10 cellular contexts compared by ENCODE assay signal in the genomic region with DNA sequence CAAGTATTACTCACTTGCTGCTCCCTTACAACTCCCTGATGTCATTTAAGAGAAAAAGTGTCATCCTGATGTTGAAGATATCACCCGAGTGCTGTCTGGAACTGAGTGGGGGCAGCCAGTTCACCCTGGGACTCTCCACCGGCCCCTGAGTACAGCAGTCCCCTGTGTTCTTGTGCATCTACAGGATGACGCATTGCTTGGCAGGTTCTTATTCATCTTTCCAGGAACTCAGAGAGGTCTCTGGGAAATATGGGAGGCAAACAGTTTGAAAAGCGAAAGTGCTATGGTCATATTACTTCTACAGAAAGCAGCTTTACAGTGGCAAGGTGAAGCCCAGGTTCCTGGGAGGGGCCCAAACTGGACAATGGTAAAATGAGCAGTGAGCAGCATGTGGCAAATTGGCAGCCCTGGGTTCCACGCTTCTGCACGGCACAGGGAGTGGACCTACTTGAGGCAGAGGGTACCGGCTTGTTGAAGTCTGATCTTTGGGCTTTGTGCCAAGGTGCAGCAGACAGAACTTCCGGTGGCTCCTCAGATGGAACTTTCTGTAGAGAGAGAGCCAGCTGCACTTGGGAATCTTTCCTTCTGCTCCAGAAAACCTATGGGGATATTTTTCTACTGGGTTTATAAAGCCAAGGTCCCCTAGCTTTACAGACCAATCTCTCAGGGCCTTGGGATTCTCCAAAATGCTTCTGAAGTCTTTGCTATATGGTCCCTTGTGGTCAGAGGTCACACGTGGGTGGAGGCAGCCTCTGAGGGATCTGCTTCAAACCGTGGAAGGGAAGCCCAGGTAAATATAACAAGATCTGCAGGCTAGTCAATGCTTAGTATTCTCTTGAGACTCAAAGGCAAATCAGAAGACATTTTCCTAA.
A peak's percentile ranks its signal among the peaks of the same experiment; 100 is the strongest.
DNase-seq lines count a peak whose midpoint lies in the region; ATAC-seq lines count a peak whose summit lies in the region.
"Had no signal": no experiment of that assay in that cellular context is flagged by ENCODE, and none has a peak within 500 bp of the region (broad histone marks: within the 10 kb centered on the region; RNA-seq: fewer than 3 reads in every experiment).

No MANE protein-coding gene starts in this region.

- peak; percentile 97 for ATAC-seq in stimulated activated naive CD8-positive, alpha-beta T cell treated with anti-CD3 and anti-CD28 coated beads, Interleukin-15, Interleukin-2, amounts not matched to agents 100 U/mL and 50 U/mL, for 24 hours
- ATAC-seq in HG03196 (IDR thresholded peaks at IDR 0.05; ENCODE audit: unreplicated experiment) = no peak
- ATAC-seq: SK-N-SH treated with all-trans-retinoic acid at 6 μM for 48 hours had no signal

- DNase-seq in NCI-H510A treated with DMSO at 0.1 percent for 48 hours (lab: John Stamatoyannopoulos, UW) (peak; percentile 7), NCI-H510A (lab: John Stamatoyannopoulos, UW) (no peak), myocyte (ENCODE audit: low read depth) (peak; percentile 17), NCI-H1092 treated with DMSO at 0.1 percent for 48 hours (lab: John Stamatoyannopoulos, UW) (no peak), HT-29 (ENCODE audit: low spot score) (no peak)
- DNase-seq in activated T-cell treated with anti-CD3 and anti-CD28 coated beads, Interleukin-2, amount 50 U/mL, for 48 hours = peak; percentile 83 to 87
- DNase-seq in stimulated activated naive CD8-positive, alpha-beta T cell treated with anti-CD3 and anti-CD28 coated beads, Interleukin-15, Interleukin-2, amounts not matched to agents 100 U/mL and 50 U/mL, for 24 hours = peak; percentile 82
- DNase-seq: naive B cell had no signal

Comparison
In these comparisons a context has a peak if more than half of its experiments do, and no peak if none do; other contexts are left out.
1. DNase-seq: peak in NCI-H510A treated with DMSO at 0.1 percent for 48 hours (single experiment), activated T-cell treated with anti-CD3 and anti-CD28 coated beads, Interleukin-2, amount 50 U/mL, for 48 hours (2 of 2), myocyte (single experiment) and stimulated activated naive CD8-positive, alpha-beta T cell treated with anti-CD3 and anti-CD28 coated beads, Interleukin-15, Interleukin-2, amounts not matched to agents 100 U/mL and 50 U/mL, for 24 hours (single experiment); none in NCI-H510A (single experiment), NCI-H1092 treated with DMSO at 0.1 percent for 48 hours (single experiment) and HT-29 (single experiment).